In genomic region chr10:77887631-77888355, GRCh38 we compare ENCODE assay signal across 1 cellular context.
TF ChIP-seq lines count a peak whose summit lies in the region.

No MANE protein-coding gene starts in this region.

TF ChIP-seq in HepG2, 621 proteins besides CTCF, POLR2A, EP300 and RAD21 (continued from another document and continues in another):
- TF ChIP-seq ZNF609 (CRISPR knock-in tag; IDR thresholded peaks at IDR 0.05; ENCODE audit: borderline replicate concordance) (peak; percentile 28; the same call in 1 of the 2 replicates), KLF16 (CRISPR knock-in tag; IDR thresholded peaks at IDR 0.05) (peak in 1 of 2 experiments; percentile 14; a peak in 1 of 4 replicates), NCOA2 (CRISPR knock-in tag; IDR thresholded peaks at IDR 0.05) (peak; percentile 47; the same call in 1 of the 2 replicates), AKAP8 (CRISPR knock-in tag; IDR thresholded peaks at IDR 0.05) (0 out of 2 replicates have a peak, but pooled peaks have one; percentile 20), ZMYM3 (CRISPR knock-in tag; IDR thresholded peaks at IDR 0.05) (0 out of 2 replicates have a peak, but pooled peaks have one; percentile 17), POLR2G (IDR thresholded peaks at IDR 0.05; ENCODE audit: low read depth, low read length) (peak; percentile 69; the same call in 1 of the 2 replicates), ZNF264 (CRISPR knock-in tag; IDR thresholded peaks at IDR 0.05) (peak; percentile 53; the same call in 1 of the 2 replicates), ZNF772 (CRISPR knock-in tag; IDR thresholded peaks at IDR 0.05) (peak; percentile 23; the same call in 1 of the 2 replicates), ZNF770 (CRISPR knock-in tag; IDR thresholded peaks at IDR 0.05) (no peak), HDAC2 (CRISPR knock-in tag; IDR thresholded peaks at IDR 0.05) (peak; percentile 17; the same call in 1 of the 2 replicates), USF2 (IDR thresholded peaks at IDR 0.05; ENCODE audit: low read depth, low read length) (no peak), USF2 (CRISPR knock-in tag; IDR thresholded peaks at IDR 0.05; ENCODE audit: borderline replicate concordance) (no peak), ZNF691 (CRISPR knock-in tag; IDR thresholded peaks at IDR 0.05; ENCODE audit: borderline replicate concordance, low read depth) (peak; percentile 74; the same call in 1 of the 2 replicates), ZFX (CRISPR knock-in tag; IDR thresholded peaks at IDR 0.05; ENCODE audit: low read depth) (peak; percentile 34), ZBTB34 (CRISPR knock-in tag; IDR thresholded peaks at IDR 0.05) (no peak; the same call in 1 of the 2 replicates), SKI (IDR thresholded peaks at IDR 0.05; ENCODE audit: partially characterized antibody) (no peak), HNF4G (IDR thresholded peaks at IDR 0.05; ENCODE audit: borderline replicate concordance, low read depth, low read length) (peak; percentile 44; the same call in 1 of the 2 replicates), HNF4G (CRISPR knock-in tag; IDR thresholded peaks at IDR 0.05; ENCODE audit: borderline replicate concordance, low read depth) (no peak), NFIB (CRISPR knock-in tag; IDR thresholded peaks at IDR 0.05; ENCODE audit: borderline replicate concordance) (no peak), CCAR2 (optimal IDR thresholded peaks at IDR 0.05; ENCODE audit: low read depth, low read length) (no peak), ZBTB26 (CRISPR knock-in tag; IDR thresholded peaks at IDR 0.05; ENCODE audit: borderline replicate concordance) (peak; percentile 93), ISL2 (CRISPR knock-in tag; IDR thresholded peaks at IDR 0.05) (peak; percentile 42), SIN3A (IDR thresholded peaks at IDR 0.05; ENCODE audit: borderline replicate concordance, low read depth, low read length) (no peak), SALL1 (CRISPR knock-in tag; IDR thresholded peaks at IDR 0.05) (peak; percentile 77), ZBTB38 (CRISPR knock-in tag; IDR thresholded peaks at IDR 0.05) (peak; percentile 17; the same call in 1 of the 2 replicates), ZNF7 (CRISPR knock-in tag; IDR thresholded peaks at IDR 0.05) (peak; percentile 79), BHLHE40 (IDR thresholded peaks at IDR 0.05; ENCODE audit: low read length) (peak; percentile 79), ZNF687 (CRISPR knock-in tag; IDR thresholded peaks at IDR 0.05) (peak; percentile 73), GPBP1L1 (CRISPR knock-in tag; IDR thresholded peaks at IDR 0.05) (no peak), ZHX1 (CRISPR knock-in tag; IDR thresholded peaks at IDR 0.05; ENCODE audit: low read depth) (0 out of 2 replicates have a peak, but pooled peaks have one; percentile 28), LCORL (IDR thresholded peaks at IDR 0.05) (no peak), LCORL (CRISPR knock-in tag; IDR thresholded peaks at IDR 0.05) (0 out of 2 replicates have a peak, but pooled peaks have one; percentile 29), PHF21A (CRISPR knock-in tag; IDR thresholded peaks at IDR 0.05) (peak; percentile 74), ZNF33B (CRISPR knock-in tag; IDR thresholded peaks at IDR 0.05) (0 out of 2 replicates have a peak, but pooled peaks have one; percentile 21), ZFY (CRISPR knock-in tag; IDR thresholded peaks at IDR 0.05) (peak; percentile 29; the same call in 1 of the 2 replicates), CCDC6 (CRISPR knock-in tag; IDR thresholded peaks at IDR 0.05) (peak; percentile 19; the same call in 1 of the 2 replicates)
